ENCODE assay signal across 26 cellular contexts in the genomic region with DNA sequence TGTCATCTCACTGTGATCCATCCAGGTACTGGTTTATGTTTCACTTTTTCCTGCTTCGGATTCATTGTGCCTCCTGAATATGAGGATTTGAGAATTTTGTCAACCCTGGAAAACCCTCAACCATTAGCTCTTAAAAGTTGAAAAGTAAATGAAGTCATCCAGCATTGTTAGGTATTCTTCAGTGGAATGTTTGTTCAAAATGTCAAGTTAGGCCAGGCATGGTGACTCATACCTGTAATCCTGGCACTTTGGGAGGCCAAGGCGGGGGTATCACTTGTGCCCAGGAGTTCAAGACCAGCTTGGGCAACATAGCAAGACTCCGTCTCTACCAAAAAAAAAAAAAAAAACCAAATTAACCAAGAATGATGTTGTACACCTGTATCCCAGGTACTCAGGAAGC.
"Had no signal": no experiment of that assay in that cellular context is flagged by ENCODE, and none has a peak within 500 bp of the region (broad histone marks: within the 10 kb centered on the region; RNA-seq: fewer than 3 reads in every experiment).

No MANE protein-coding gene starts in this region.

- H3K36me3 ChIP-seq: ascending aorta, breast epithelium, SJCRH30 had no signal

- H3K4me1 ChIP-seq: ascending aorta, body of pancreas, breast epithelium, SJCRH30 had no signal

- H3K9me3 ChIP-seq: ascending aorta, body of pancreas, breast epithelium, SJCRH30 had no signal

- H3K27ac ChIP-seq: ascending aorta, body of pancreas, breast epithelium, SJCRH30, SK-N-MC had no signal

- DNase-seq: activated CD4-positive, alpha-beta T cell treated with anti-CD3 and anti-CD28 coated beads for 36 hours; activated CD4-positive, alpha-beta T cell treated with anti-CD3 and anti-CD28 coated beads, Interleukin-2, amount 10 ng/mL, durations not matched to agents 7 days and 5 days; activated CD4-positive, alpha-beta T cell treated with anti-CD3 and anti-CD28 coated beads, Interleukin-2, amount 50 U/mL, for 48 hours; activated CD8-positive, alpha-beta T cell treated with anti-CD3 and anti-CD28 coated beads, Interleukin-2, amount 10 ng/mL, durations not matched to agents 7 days and 5 days; activated gamma-delta T cell; activated naive CD4-positive, alpha-beta T cell treated with Interleukin-2 at 50 U/mL for 16 hours; activated naive CD8-positive, alpha-beta T cell treated with anti-CD3 and anti-CD28 coated beads, Interleukin-2, amount 10 ng/mL, durations not matched to agents 7 days and 5 days; activated T-cell treated with anti-CD3 and anti-CD28 coated beads, Interleukin-2, amount 50 U/mL, for 24 hours; amygdala; body of pancreas; Karpas-422; NCI-H1105; NCI-H1417 treated with DMSO at 0.1 percent for 48 hours; NCI-H1694; NCI-H1930; NCI-H2081 treated with DMSO at 0.1 percent for 48 hours; NCI-H226; NCI-H524 treated with DMSO at 0.1 percent for 48 hours; SHP77; SJCRH30 had no signal

- ATAC-seq: activated CD4-positive, alpha-beta T cell treated with anti-CD3 and anti-CD28 coated beads for 36 hours; activated CD4-positive, CD25-positive, alpha-beta regulatory T cell treated with anti-CD3 and anti-CD28 coated beads, Interleukin-2, amount 50 U/mL, for 24 hours; activated CD8-positive, alpha-beta T cell treated with anti-CD3 and anti-CD28 coated beads, Interleukin-2, amount 10 ng/mL, durations not matched to agents 7 days and 5 days; body of pancreas; Panc1; WTC11 had no signal

- H3K27me3 ChIP-seq: ascending aorta, body of pancreas, breast epithelium, SJCRH30 had no signal

- H3K4me3 ChIP-seq: ascending aorta, body of pancreas, breast epithelium, SJCRH30, SK-N-MC had no signal
